20 cellular contexts compared by ENCODE assay signal in the genomic region with DNA sequence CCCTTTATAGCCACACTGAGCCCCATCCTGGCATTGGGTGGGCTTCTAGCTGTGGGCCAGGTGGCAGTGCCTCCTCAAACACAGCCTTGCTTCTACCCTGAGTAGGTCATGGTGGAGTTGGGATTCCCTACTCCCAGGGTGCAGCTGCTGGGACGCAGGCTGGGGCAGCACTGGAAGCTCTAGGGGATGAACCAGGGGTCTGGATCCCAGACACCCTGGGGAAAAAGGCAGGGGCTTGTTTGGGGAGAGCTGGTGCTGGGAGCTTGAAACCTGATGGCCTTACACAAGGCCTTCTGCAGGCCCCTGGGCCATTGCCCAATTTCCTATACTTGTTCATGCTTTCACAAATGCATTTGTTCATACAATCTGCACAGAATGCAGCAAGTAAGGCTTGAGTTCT.
"Had no signal": no experiment of that assay in that cellular context is flagged by ENCODE, and none has a peak within 500 bp of the region (broad histone marks: within the 10 kb centered on the region; RNA-seq: fewer than 3 reads in every experiment).

No MANE protein-coding gene starts in this region.

- H3K27ac ChIP-seq: coronary artery, esophagus squamous epithelium, neutrophil, sigmoid colon, thoracic aorta had no signal

- ATAC-seq: activated CD8-positive, alpha-beta T cell treated with anti-CD3 and anti-CD28 coated beads, Interleukin-2, amount 10 ng/mL, durations not matched to agents 7 days and 5 days; activated naive CD8-positive, alpha-beta T cell treated with anti-CD3 and anti-CD28 coated beads, Interleukin-2, amount 50 U/mL, for 24 hours; left cardiac atrium; natural killer cell; stimulated activated naive B cell treated with anti-CD40 and anti-IgM and Interleukin-4, amounts not matched to agents 10 μg/mL and 1 μg/mL and 100 μg/mL, for 72 hours had no signal

- H3K27me3 ChIP-seq: neutrophil, sigmoid colon had no signal

- DNase-seq: activated CD4-positive, alpha-beta T cell treated with anti-CD3 and anti-CD28 coated beads, Interleukin-2, amount 10 ng/mL, durations not matched to agents 24 days and 14 days; activated CD4-positive, CD25-positive, alpha-beta regulatory T cell; activated CD8-positive, alpha-beta memory T cell treated with anti-CD3 and anti-CD28 coated beads, Interleukin-2, amount 50 U/mL, for 48 hours; activated CD8-positive, alpha-beta T cell treated with anti-CD3 and anti-CD28 coated beads, Interleukin-2, amount 10 ng/mL, durations not matched to agents 7 days and 5 days; activated effector memory CD4-positive, alpha-beta T cell treated with Interleukin-2 at 50 U/mL for 16 hours; activated naive CD4-positive, alpha-beta T cell treated with anti-CD3 and anti-CD28 coated beads, Interleukin-2, amount 10 ng/mL, durations not matched to agents 7 days and 5 days; activated naive CD8-positive, alpha-beta T cell treated with anti-CD3 and anti-CD28 coated beads, Interleukin-2, amount 50 U/mL, for 24 hours; activated T-cell treated with anti-CD3 and anti-CD28 coated beads, Interleukin-2, amount 50 U/mL, for 48 hours; anterior cingulate cortex; esophagus squamous epithelium; immature natural killer cell; left cardiac atrium; natural killer cell; sigmoid colon; stimulated activated CD4-positive, alpha-beta T cell treated with anti-CD3 and anti-CD28 coated beads, Interleukin-4, amount 100 ng/mL, for 4 hours; stimulated activated naive B cell treated with anti-CD40 and anti-IgM and Interleukin-4, amounts not matched to agents 10 μg/mL and 1 μg/mL and 100 μg/mL, for 72 hours; T-helper 9 cell had no signal

- H3K9me3 ChIP-seq: esophagus squamous epithelium, neutrophil, sigmoid colon, thoracic aorta had no signal

- H3K4me3 ChIP-seq: coronary artery, esophagus squamous epithelium, sigmoid colon, thoracic aorta had no signal

- H3K36me3 ChIP-seq: esophagus squamous epithelium, neutrophil, sigmoid colon, thoracic aorta had no signal

- H3K4me1 ChIP-seq: esophagus squamous epithelium, sigmoid colon had no signal
